Comparison of ENCODE assay signal across 29 cellular contexts in genomic region chr10:133150226-133150625, GRCh38. TPM values are rescaled to one million over a fixed set of nuclear protein-coding genes. Genes with fewer than 3 reads are reported as not detected.
"Had no signal": no experiment of that assay in that cellular context is flagged by ENCODE, and none has a peak within 500 bp of the region (broad histone marks: within the 10 kb centered on the region; RNA-seq: fewer than 3 reads in every experiment).

No MANE protein-coding gene starts in this region.

- H3K27me3 ChIP-seq: ovary, right lobe of liver, upper lobe of right lung, uterus had no signal

- H3K36me3 Mint-ChIP-seq: stimulated activated effector memory CD8-positive, alpha-beta T cell treated with anti-CD3 and anti-CD28 coated beads, Interleukin-12 subunit alpha, Interleukin-12 subunit beta, amount 100 ng/mL, for 72 hours; type B pancreatic cell had no signal

- H3K27ac Mint-ChIP-seq: natural killer cell treated with Interleukin-12 subunit alpha and Interleukin-12 subunit beta and Interleukin-15 and Interleukin-18, amount 100 ng/mL, for 72 hours; nephron progenitor cell; progenitor cell of endocrine pancreas; stimulated activated effector memory CD8-positive, alpha-beta T cell treated with anti-CD3 and anti-CD28 coated beads, Interleukin-12 subunit alpha, Interleukin-12 subunit beta, amount 100 ng/mL, for 72 hours; stimulated activated naive B cell treated with anti-CD40 and anti-IgM and Interleukin-4, amounts not matched to agents 10 μg/mL and 1 μg/mL and 100 μg/mL, for 72 hours; stimulated activated naive CD8-positive, alpha-beta T cell treated with anti-CD3 and anti-CD28 coated beads, Interleukin-15, Interleukin-2, amounts not matched to agents 100 ng/mL and 50 ng/mL, for 24 hours; type B pancreatic cell had no signal

- H3K27ac ChIP-seq: neutrophil, ovary, parathyroid adenoma, psoas muscle, right lobe of liver, sigmoid colon, stomach, tibial artery, transverse colon, upper lobe of right lung, uterus had no signal

- H3K36me3 ChIP-seq: neutrophil, ovary, right lobe of liver, sigmoid colon, stomach, tibial artery, transverse colon, upper lobe of right lung, uterus had no signal

- H2AFZ ChIP-seq: parathyroid adenoma had no signal

- H3K79me2 ChIP-seq: parathyroid adenoma had no signal

- H3K4me3 ChIP-seq: ovary, psoas muscle, right lobe of liver, sigmoid colon, stomach, tibial artery, transverse colon, upper lobe of right lung, uterus had no signal

- H3K4me3 Mint-ChIP-seq: naive thymus-derived CD8-positive, alpha-beta T cell; natural killer cell treated with Interleukin-12 subunit alpha and Interleukin-12 subunit beta and Interleukin-15 and Interleukin-18, amount 100 ng/mL, for 72 hours; nephron progenitor cell; neural crest cell; stimulated activated effector memory CD8-positive, alpha-beta T cell treated with anti-CD3 and anti-CD28 coated beads, Interleukin-12 subunit alpha, Interleukin-12 subunit beta, amount 100 ng/mL, for 72 hours; stimulated activated naive B cell treated with anti-CD40 and anti-IgM and Interleukin-4, amounts not matched to agents 10 μg/mL and 1 μg/mL and 100 μg/mL, for 72 hours; stimulated activated naive CD8-positive, alpha-beta T cell treated with anti-CD3 and anti-CD28 coated beads, Interleukin-15, Interleukin-2, amounts not matched to agents 100 ng/mL and 50 ng/mL, for 24 hours; type B pancreatic cell had no signal

- FAIRE-seq: small intestine had no signal

- DNase-seq: naive thymus-derived CD8-positive, alpha-beta T cell; nephron progenitor cell; nucleus accumbens; ovary; psoas muscle; small intestine; stimulated activated CD4-positive, alpha-beta T cell treated with anti-CD3 and anti-CD28 coated beads, Interleukin-15, amount 100 ng/mL, for 24 hours; stimulated activated CD4-positive, alpha-beta T cell treated with anti-CD3 and anti-CD28 coated beads, Interleukin-2, amount 100 ng/mL, for 24 hours; stimulated activated CD4-positive, alpha-beta T cell treated with anti-CD3 and anti-CD28 coated beads, Interleukin-2, amount 100 ng/mL, for 48 hours; stimulated activated CD4-positive, alpha-beta T cell treated with anti-CD3 and anti-CD28 coated beads, Interleukin-4, amount 100 ng/mL, for 24 hours; stimulated activated naive B cell treated with anti-CD40 and anti-IgM and Interleukin-4, amounts not matched to agents 10 μg/mL and 1 μg/mL and 100 μg/mL, for 72 hours; stimulated activated naive CD4-positive, alpha-beta T cell treated with Interleukin-2 at 50 U/mL for 16 hours; stomach; tibial artery; transverse colon; upper lobe of right lung; uterus had no signal

- H3K9me3 Mint-ChIP-seq: stimulated activated naive CD8-positive, alpha-beta T cell treated with anti-CD3 and anti-CD28 coated beads, Interleukin-15, Interleukin-2, amounts not matched to agents 100 ng/mL and 50 ng/mL, for 24 hours had no signal

- H3K4me1 ChIP-seq: parathyroid adenoma, psoas muscle, right lobe of liver, sigmoid colon, stomach, tibial artery, transverse colon, upper lobe of right lung, uterus had no signal

- H3K9ac ChIP-seq: parathyroid adenoma had no signal

- ATAC-seq: naive thymus-derived CD8-positive, alpha-beta T cell; natural killer cell treated with Interleukin-12 subunit alpha and Interleukin-12 subunit beta and Interleukin-15 and Interleukin-18, amount 100 ng/mL, for 72 hours; psoas muscle; right cardiac atrium; right lobe of liver; stimulated activated effector memory CD8-positive, alpha-beta T cell treated with anti-CD3 and anti-CD28 coated beads, Interleukin-12 subunit alpha, Interleukin-12 subunit beta, amount 100 ng/mL, for 72 hours; stimulated activated naive B cell treated with anti-CD40 and anti-IgM and Interleukin-4, amounts not matched to agents 10 μg/mL and 1 μg/mL and 100 μg/mL, for 72 hours; upper lobe of right lung had no signal

- H3K9me3 ChIP-seq: neutrophil, ovary, psoas muscle, right lobe of liver, upper lobe of right lung, uterus had no signal

- H3K4me1 Mint-ChIP-seq: naive thymus-derived CD8-positive, alpha-beta T cell; stimulated activated effector memory CD8-positive, alpha-beta T cell treated with anti-CD3 and anti-CD28 coated beads, Interleukin-12 subunit alpha, Interleukin-12 subunit beta, amount 100 ng/mL, for 72 hours; stimulated activated naive B cell treated with anti-CD40 and anti-IgM and Interleukin-4, amounts not matched to agents 10 μg/mL and 1 μg/mL and 100 μg/mL, for 72 hours had no signal

RNA-seq across cellular contexts. Expression of gene KNDC1, which starts 9.8 kb away (rescaled TPM):
- total RNA-seq: subcutaneous adipose tissue had no signal
- polyA plus RNA-seq: naive thymus-derived CD8-positive, alpha-beta T cell had no signal
